ENCODE assay signal across 1 cellular context in genomic region chr19:10736189-10736588, GRCh38.
TF ChIP-seq lines count a peak whose summit lies in the region.

No MANE protein-coding gene starts in this region.

TF ChIP-seq in K562, 482 proteins besides CTCF, POLR2A, EP300 and RAD21:
- TF ChIP-seq ZBTB33 (CRISPR knock-in tag; IDR thresholded peaks at IDR 0.05), result peak; percentile 69; the same call in 1 of the 2 replicates
- peak; percentile 63 for TF ChIP-seq EGR1 (conservative IDR thresholded peaks at IDR 0.05)
- TF ChIP-seq U2AF1 (optimal IDR thresholded peaks at IDR 0.05; ENCODE audit: low read depth, low read length), result no peak
